ENCODE assay signal across 1 cellular context in genomic region chr1:16433066-16433465, GRCh38.
TF ChIP-seq lines count a peak whose summit lies in the region.

No MANE protein-coding gene starts in this region.

TF ChIP-seq in GM12878, 131 proteins besides CTCF, POLR2A, EP300 and RAD21:
- no peak for TF ChIP-seq ZBED1 (IDR thresholded peaks at IDR 0.05; ENCODE audit: borderline replicate concordance)
- TF ChIP-seq SMC3 (IDR thresholded peaks at IDR 0.05; ENCODE audit: borderline replicate concordance, low read length): no peak
- no peak for TF ChIP-seq SREBF1 (IDR thresholded peaks at IDR 0.05; ENCODE audit: low read length)
- 0 out of 2 replicates have a peak, but pooled peaks have one; percentile 11 for TF ChIP-seq IKZF1 (conservative IDR thresholded peaks at IDR 0.05)
- TF ChIP-seq TCF7 (IDR thresholded peaks at IDR 0.05; ENCODE audit: borderline replicate concordance): no peak
- TF ChIP-seq SPI1 (IDR thresholded peaks at IDR 0.05; ENCODE audit: borderline replicate concordance, insufficient read depth, low read depth, low read length): 0 out of 2 replicates have a peak, but pooled peaks have one; percentile 33
- no peak for TF ChIP-seq YY1 (IDR thresholded peaks at IDR 0.05; ENCODE audit: low read depth, low read length)
- no peak for TF ChIP-seq MTA3 (IDR thresholded peaks at IDR 0.05; ENCODE audit: borderline replicate concordance, low read length)
